ENCODE assay signal across 1 cellular context in the genomic region with DNA sequence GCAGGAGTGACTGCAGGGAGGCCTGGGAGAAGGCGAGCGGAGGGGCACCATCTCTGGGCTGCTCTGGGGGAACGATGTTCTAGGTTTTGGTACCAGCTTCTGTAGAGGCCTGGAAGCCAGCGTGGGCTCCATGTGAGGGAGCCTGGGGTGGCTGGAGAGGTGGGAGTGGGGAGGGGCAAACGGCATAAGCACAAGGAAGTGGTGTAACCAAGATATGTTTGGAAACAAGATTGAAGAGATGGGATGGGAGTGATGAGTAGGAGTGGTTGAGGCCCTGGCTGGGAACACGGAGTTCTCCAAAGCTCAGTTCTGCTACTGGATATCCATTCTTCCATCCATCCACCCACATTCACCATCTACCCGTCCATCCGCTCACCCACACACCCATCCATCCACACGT.
TF ChIP-seq lines count a peak whose summit lies in the region.

No MANE protein-coding gene starts in this region.

TF ChIP-seq in K562, 482 proteins besides CTCF, POLR2A, EP300 and RAD21:
- no peak for TF ChIP-seq ZNF444 (CRISPR knock-in tag; IDR thresholded peaks at IDR 0.05)
- no peak for TF ChIP-seq FOXP1 (CRISPR knock-in tag; IDR thresholded peaks at IDR 0.05)
- TF ChIP-seq ZSCAN29 (IDR thresholded peaks at IDR 0.05): no peak
- no peak for TF ChIP-seq NFE2L1 (tag; IDR thresholded peaks at IDR 0.05; ENCODE audit: borderline replicate concordance, low read depth)
- TF ChIP-seq ZNF3 (CRISPR knock-in tag; IDR thresholded peaks at IDR 0.05): no peak
- TF ChIP-seq ZNF830 (CRISPR knock-in tag; IDR thresholded peaks at IDR 0.05): no peak
- TF ChIP-seq ZNF699 (CRISPR knock-in tag; IDR thresholded peaks at IDR 0.05; ENCODE audit: insufficient replicate concordance): no peak
- no peak for TF ChIP-seq HNRNPH1 (optimal IDR thresholded peaks at IDR 0.05; ENCODE audit: low read depth, low read length)
- no peak for TF ChIP-seq CXXC5 (CRISPR knock-in tag; IDR thresholded peaks at IDR 0.05)
- no peak for TF ChIP-seq TEAD2 (tag; IDR thresholded peaks at IDR 0.05)
- TF ChIP-seq CREM (IDR thresholded peaks at IDR 0.05; ENCODE audit: low read depth): no peak
- no peak for TF ChIP-seq LARP7 (IDR thresholded peaks at IDR 0.05)
- TF ChIP-seq ZNF778 (CRISPR knock-in tag; IDR thresholded peaks at IDR 0.05): no peak
- no peak for TF ChIP-seq FOXA1 (IDR thresholded peaks at IDR 0.05; ENCODE audit: borderline replicate concordance)
- TF ChIP-seq ETS2 (tag; IDR thresholded peaks at IDR 0.05; ENCODE audit: borderline replicate concordance, poor library complexity, severe bottlenecking): no peak
TF ChIP-seq in K562: peak in this region for 0.
